ENCODE assay signal across 9 cellular contexts in the genomic region with DNA sequence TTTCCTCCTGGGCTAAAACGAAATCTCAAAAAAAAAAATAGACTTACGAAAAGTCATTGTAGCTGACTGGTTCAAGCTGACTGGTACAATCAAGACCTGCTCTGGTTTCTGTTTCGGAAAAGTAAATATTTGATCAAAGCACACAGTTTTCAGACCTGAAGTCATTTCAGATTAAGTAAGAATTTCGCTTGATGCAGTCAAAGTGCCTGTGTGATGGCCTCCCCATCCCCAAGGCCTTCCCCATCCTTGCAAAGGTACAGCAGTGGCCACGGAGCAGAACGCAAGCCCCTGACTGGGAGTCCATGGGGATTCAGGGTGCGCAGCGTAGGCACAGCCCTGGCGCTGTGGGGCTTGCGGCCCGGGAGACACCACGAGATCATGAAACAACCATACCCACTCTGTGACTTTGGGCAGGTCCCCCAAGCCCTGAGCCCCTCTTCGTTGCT. TPM values are rescaled to one million over a fixed set of nuclear protein-coding genes. Genes with fewer than 3 reads are reported as not detected.
DNase-seq lines count a peak whose midpoint lies in the region; ATAC-seq and TF ChIP-seq lines count a peak whose summit lies in the region.
"Had no signal": no experiment of that assay in that cellular context is flagged by ENCODE, and none has a peak within 500 bp of the region (broad histone marks: within the 10 kb centered on the region; RNA-seq: fewer than 3 reads in every experiment).

No MANE protein-coding gene starts in this region.

- H4K20me1 ChIP-seq in DOHH2 (ENCODE audit: control insufficient read depth, insufficient read depth, low read depth, low read length): no peaks in the 10 kb centered on the region
- no peaks in the 10 kb centered on the region for H4K20me1 ChIP-seq in neural progenitor cell (ENCODE audit: low read depth)
- H4K20me1 ChIP-seq in Karpas-422 (ENCODE audit: insufficient read depth, low read depth, low read length): no peaks in the 10 kb centered on the region

- no peak overlapping the region for H3K4me3 Mint-ChIP-seq in neural progenitor cell

- TF ChIP-seq POLR2A in body of pancreas (IDR thresholded peaks at IDR 0.05): no peak

- H3K36me3 Mint-ChIP-seq in neural progenitor cell: peaks cover 2% of the 10 kb centered on the region

- intact Hi-C loops in body of pancreas (cut with DNase I): no loop called here

- H3K9me2 ChIP-seq in DOHH2 (replicated peaks; ENCODE audit: control insufficient read depth, low read length) (no peaks in the 10 kb centered on the region), Karpas-422 (replicated peaks; ENCODE audit: insufficient read depth, low read length) (no peaks in the 10 kb centered on the region)

- peaks cover 88% of the 10 kb centered on the region for H3K79me2 ChIP-seq in DOHH2 (ENCODE audit: control insufficient read depth, low read length)
- no peaks in the 10 kb centered on the region for H3K79me2 ChIP-seq in neural progenitor cell (ENCODE audit: low read depth)
- no peaks in the 10 kb centered on the region for H3K79me2 ChIP-seq in Karpas-422 (ENCODE audit: low read length)

- H3K4me3 ChIP-seq in DOHH2 (ENCODE audit: low read length) (peak overlapping the region; percentile 48), body of pancreas (no peak overlapping the region), neural progenitor cell (no peak overlapping the region), Karpas-422 (ENCODE audit: low read length) (no peak overlapping the region)
- H3K4me3 ChIP-seq: MG63 had no signal

- no peak for TF ChIP-seq CTCF in DOHH2 (IDR thresholded peaks at IDR 0.05; ENCODE audit: low read depth, low read length, poor library complexity, severe bottlenecking)
- TF ChIP-seq CTCF in body of pancreas (IDR thresholded peaks at IDR 0.05): no peak
- TF ChIP-seq CTCF in neural progenitor cell (IDR thresholded peaks at IDR 0.05): no peak

- H3F3A ChIP-seq in DOHH2 (ENCODE audit: control insufficient read depth, insufficient read depth) (peaks cover 26% of the 10 kb centered on the region), neural progenitor cell (ENCODE audit: low read depth) (peaks cover 10% of the 10 kb centered on the region)

- peak overlapping the region; percentile 99 for H3K27ac ChIP-seq in DOHH2 (ENCODE audit: low read depth, low read length)
- peak overlapping the region; percentile 39 to 79 (median 73) for H3K27ac ChIP-seq in body of pancreas
- H3K27ac ChIP-seq in neural progenitor cell: no peak overlapping the region
- H3K27ac ChIP-seq in Karpas-422 (ENCODE audit: low read length): no peak overlapping the region

- peak overlapping the region; percentile 79 for H3K27ac Mint-ChIP-seq in neural progenitor cell

- H3K9me3 Mint-ChIP-seq in neural progenitor cell: no peaks in the 10 kb centered on the region

- peak overlapping the region; percentile 87 for H3K4me2 ChIP-seq in DOHH2 (ENCODE audit: low read length)
- no peak overlapping the region for H3K4me2 ChIP-seq in neural progenitor cell
- H3K4me2 ChIP-seq in Karpas-422 (ENCODE audit: low read depth, low read length, poor library complexity, severe bottlenecking): no peak overlapping the region

- no peak overlapping the region for H2AFZ ChIP-seq in neural progenitor cell (replicated peaks)
- H2AFZ ChIP-seq in Karpas-422 (ENCODE audit: low read length): no peak overlapping the region

- WGBS in body of pancreas, 2 donors: 57% methylated on average over 13 of the region's 13 CpGs

- DNase-seq in body of pancreas (no peak), neural progenitor cell (ENCODE audit: low spot score) (no peak), NCI-H510A treated with DMSO at 0.1 percent for 48 hours (lab: John Stamatoyannopoulos, UW) (no peak), foreskin melanocyte (no peak), D341Med (ENCODE audit: low spot score) (no peak), Karpas-422 (no peak)

- peaks cover 7% of the 10 kb centered on the region for H3K27me3 Mint-ChIP-seq in neural progenitor cell (ENCODE audit: insufficient read depth, low read depth)

- H3K36me3 ChIP-seq in DOHH2 (ENCODE audit: control insufficient read depth, low read length) (peaks cover 40% of the 10 kb centered on the region), body of pancreas (replicated peaks in 1 of 2; ENCODE audit: insufficient read depth in 1 of 2, low read depth in 2 of 2) (no peaks in the 10 kb centered on the region), neural progenitor cell (no peaks in the 10 kb centered on the region), Karpas-422 (ENCODE audit: insufficient read depth, low read length) (no peaks in the 10 kb centered on the region)
- H3K36me3 ChIP-seq: MG63 had no signal

- H3K9me3 ChIP-seq in DOHH2 (ENCODE audit: control insufficient read depth, insufficient read depth, low read length) (no peaks in the 10 kb centered on the region), body of pancreas (no peaks in the 10 kb centered on the region), neural progenitor cell (ENCODE audit: low read depth) (no peaks in the 10 kb centered on the region), Karpas-422 (ENCODE audit: low read length) (no peaks in the 10 kb centered on the region)
- H3K9me3 ChIP-seq: MG63 had no signal

- peaks cover 83% of the 10 kb centered on the region for H3K4me1 ChIP-seq in DOHH2 (ENCODE audit: control insufficient read depth, low read length)
- peaks cover 49% of the 10 kb centered on the region for H3K4me1 ChIP-seq in body of pancreas
- peaks cover 34% of the 10 kb centered on the region for H3K4me1 ChIP-seq in neural progenitor cell
- no peaks in the 10 kb centered on the region for H3K4me1 ChIP-seq in Karpas-422 (ENCODE audit: low read length)

- H3K27me3 ChIP-seq in DOHH2 (ENCODE audit: control insufficient read depth, low read length): no peaks in the 10 kb centered on the region
- no peaks in the 10 kb centered on the region for H3K27me3 ChIP-seq in body of pancreas
- H3K27me3 ChIP-seq in neural progenitor cell: no peaks in the 10 kb centered on the region
- H3K27me3 ChIP-seq in Karpas-422 (ENCODE audit: low read length): no peaks in the 10 kb centered on the region
- H3K27me3 ChIP-seq: MG63 had no signal

- ATAC-seq in GM21825 (IDR thresholded peaks at IDR 0.05; ENCODE audit: unreplicated experiment) (peak; percentile 34), body of pancreas (peak; percentile 71)

- peaks cover 52% of the 10 kb centered on the region for H3K4me1 Mint-ChIP-seq in neural progenitor cell

- H3K9ac ChIP-seq in neural progenitor cell (no peak overlapping the region), Karpas-422 (ENCODE audit: low read length) (no peak overlapping the region)

RNA-seq across cellular contexts. Expression of a gene that starts 29.2 kb away (rescaled TPM):
- 10 to 100 TPM; 18.5 to 21.5 TPM for total RNA-seq in body of pancreas
- 0.54 and 0.59 TPM in 2 replicates for total RNA-seq in neural progenitor cell (ENCODE audit: low replicate concordance)
- total RNA-seq in Karpas-422 (2014; rRNA removed; shearing (Covaris generic); ENCODE audit: low replicate concordance): 0.07 TPM in 1 of 2 replicates, not detected in the other

Comparison
In these comparisons a context has a peak if more than half of its experiments do, and no peak if none do; other contexts are left out.
1. H3K27ac ChIP-seq: peak in DOHH2 (single experiment) and body of pancreas (4 of 4); none in neural progenitor cell (single experiment) and Karpas-422 (single experiment).
2. RNA of a gene that starts 29.2 kb away (total RNA-seq): 18.5 to 21.5 TPM in body of pancreas; 0.54 to 0.59 TPM in neural progenitor cell and 0.07 TPM in Karpas-422; every median in the first group is over 10 times any median in the second.